Comparison of ENCODE assay signal across 8 cellular contexts in the genomic region with DNA sequence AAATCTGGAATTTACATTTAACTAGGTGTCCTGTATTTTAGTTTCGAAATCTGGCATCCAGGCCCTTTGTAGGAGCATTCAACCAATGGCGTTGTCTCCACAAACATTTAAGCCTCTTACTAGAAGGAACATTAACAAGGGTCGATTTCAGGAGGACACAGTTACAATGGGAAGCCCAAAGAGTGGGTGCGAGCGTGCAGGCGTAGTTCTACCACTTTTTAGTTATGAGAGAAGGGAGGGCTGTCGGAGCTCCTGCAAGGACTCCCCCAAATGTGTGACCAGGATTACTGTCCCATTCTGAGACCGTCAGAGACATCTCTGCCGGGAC. TPM values are rescaled to one million over a fixed set of nuclear protein-coding genes. Genes with fewer than 3 reads are reported as not detected.
DNase-seq lines count a peak whose midpoint lies in the region; ATAC-seq, FAIRE-seq and TF ChIP-seq lines count a peak whose summit lies in the region.

No MANE protein-coding gene starts in this region.

- no peak overlapping the region for H2AK5ac ChIP-seq in mesenchymal stem cell (ENCODE audit: low read length, severe bottlenecking)

- peak overlapping the region; percentile 58 for H3K4me2 ChIP-seq in mesenchymal stem cell (ENCODE audit: low read length, poor library complexity, severe bottlenecking)

- DNase-seq in bronchial epithelial cell (ENCODE audit: low read depth) (no peak), mesenchymal stem cell (no peak), aorta (no peak), GM19239 (ENCODE audit: insufficient read length, low spot score) (no peak), NCI-H774 (lab: John Stamatoyannopoulos, UW) (no peak), DMS153 treated with DMSO at 0.1 percent for 48 hours (lab: John Stamatoyannopoulos, UW; ENCODE audit: unreplicated experiment) (no peak)

- TF ChIP-seq CTCF in bronchial epithelial cell (IDR thresholded peaks at IDR 0.05; ENCODE audit: insufficient read depth, low read length, severe bottlenecking), result no peak

- H4K91ac ChIP-seq in mesenchymal stem cell (ENCODE audit: low read length), result no peak overlapping the region

- H3K4me1 ChIP-seq in mesenchymal stem cell (ENCODE audit: control insufficient read depth, insufficient read depth, low read depth, low read length), result peaks cover 4% of the 10 kb centered on the region
- H3K4me1 ChIP-seq in aorta (ENCODE audit: control insufficient read depth in 1 of 2, insufficient read depth in 2 of 2, low read length in 2 of 2), result no peaks in the 10 kb centered on the region

- no peak overlapping the region for H2BK5ac ChIP-seq in mesenchymal stem cell (ENCODE audit: low read depth, low read length, poor library complexity, severe bottlenecking)

- H3K9me3 ChIP-seq in mesenchymal stem cell (ENCODE audit: control insufficient read depth, low read length) (no peaks in the 10 kb centered on the region), aorta (ENCODE audit: control insufficient read depth, low read length) (no peaks in the 10 kb centered on the region)

- H2BK120ac ChIP-seq in mesenchymal stem cell (ENCODE audit: low read depth, low read length), result no peak overlapping the region

- H4K8ac ChIP-seq in mesenchymal stem cell (ENCODE audit: low read length), result peak overlapping the region; percentile 16

- H3K27ac ChIP-seq in mesenchymal stem cell (ENCODE audit: low read length, poor library complexity, severe bottlenecking) (no peak overlapping the region), aorta (ENCODE audit: low read depth in 1 of 2, low read length in 2 of 2) (no peak overlapping the region)

- H2BK15ac ChIP-seq in mesenchymal stem cell (ENCODE audit: low read depth, poor library complexity, severe bottlenecking), result no peak overlapping the region

- H3K4ac ChIP-seq in mesenchymal stem cell (ENCODE audit: low read depth in 1 of 2, low read length in 2 of 2), result peak overlapping the region; percentile 15 to 60

- H3K36me3 ChIP-seq in bronchial epithelial cell (ENCODE audit: control insufficient read depth, insufficient read depth, low read length), result peaks cover 8% of the 10 kb centered on the region
- peaks cover 12 to 21% of the 10 kb centered on the region in 2 experiments for H3K36me3 ChIP-seq in mesenchymal stem cell (ENCODE audit: control insufficient read depth in 1 of 2, insufficient read depth in 2 of 2, low read depth in 1 of 2, low read length in 2 of 2)
- H3K36me3 ChIP-seq in aorta (ENCODE audit: control insufficient read depth in 1 of 2, insufficient read depth in 2 of 2, low read length in 1 of 2), result peaks cover 0 to 2% of the 10 kb centered on the region in 2 donors

- peak overlapping the region; percentile 68 for H3K4me3 ChIP-seq in bronchial epithelial cell (ENCODE audit: low read depth, low read length)
- H3K4me3 ChIP-seq in mesenchymal stem cell (ENCODE audit: insufficient read depth in 1 of 2, low read depth in 1 of 2, low read length in 2 of 2), result peak overlapping the region; percentile 75 to 100
- H3K4me3 ChIP-seq in aorta (ENCODE audit: low read length in 2 of 2), result peak overlapping the region; percentile 0 to 60

- intact Hi-C loops in aorta (cut with DNase I), result no loop called here

- peak overlapping the region; percentile 26 to 69 for H3K18ac ChIP-seq in mesenchymal stem cell (ENCODE audit: low read depth in 1 of 2, low read length in 2 of 2)

- H3K27me3 ChIP-seq in bronchial epithelial cell (ENCODE audit: control insufficient read depth, insufficient read depth, low read length) (no peaks in the 10 kb centered on the region), mesenchymal stem cell (ENCODE audit: control insufficient read depth in 1 of 2, insufficient read depth in 1 of 2, low read length in 2 of 2) (peaks cover 0 to 12% of the 10 kb centered on the region in 2 experiments), aorta (ENCODE audit: control insufficient read depth in 1 of 2, insufficient read depth in 2 of 2, low read length in 1 of 2) (no peaks in the 10 kb centered on the region)

- peak overlapping the region in 1 of 2 experiments; percentile 29 for H2BK12ac ChIP-seq in mesenchymal stem cell (ENCODE audit: low read length in 2 of 2)

- peak overlapping the region; percentile 97 for H3K9ac ChIP-seq in mesenchymal stem cell (ENCODE audit: low read length)

- H3K79me1 ChIP-seq in mesenchymal stem cell (replicated peaks; ENCODE audit: low read length, poor library complexity, severe bottlenecking), result peaks cover 23% of the 10 kb centered on the region

- FAIRE-seq in bronchial epithelial cell (lab: Jason Lieb, UNC) (no peak), GM19239 (lab: Jason Lieb, UNC) (no peak)

- peak overlapping the region; percentile 75 for H2AFZ ChIP-seq in mesenchymal stem cell (ENCODE audit: low read depth, low read length)

- H3K14ac ChIP-seq in mesenchymal stem cell (ENCODE audit: low read length in 2 of 2), result no peak overlapping the region

- 21% methylated on average over 9 of the region's 9 CpGs for WGBS in mesenchymal stem cell
- 5 to 7% methylated on average over 9 of the region's 9 CpGs for WGBS in aorta, 2 donors

- peak; percentile 30 for ATAC-seq in GM19023 (IDR thresholded peaks at IDR 0.05; ENCODE audit: unreplicated experiment)
- peak; percentile 21 for ATAC-seq in HG03442 (IDR thresholded peaks at IDR 0.05; ENCODE audit: unreplicated experiment)
- no peak for ATAC-seq in aorta (ENCODE audit: low FRiP score)

- H3K23ac ChIP-seq in mesenchymal stem cell (ENCODE audit: low read length in 2 of 2), result no peak overlapping the region

RNA-seq across cellular contexts. Expression of a gene that starts 0.4 kb away (rescaled TPM):
- total RNA-seq in bronchial epithelial cell (5.3 and 8.2 TPM in 2 replicates), aorta (10 to 100 TPM; 44.8 to 47.4 TPM)
- 32.7 TPM for polyA plus RNA-seq in mesenchymal stem cell (2013, experiment 1 of 2)
- polyA plus RNA-seq in mesenchymal stem cell (2013, experiment 2 of 2), result 32.8 TPM
- polyA plus RNA-seq in aorta, result 10 to 100 TPM; 20.3 to 41.6 TPM

RNA-seq across cellular contexts. Expression of a gene that starts 8.7 kb away (rescaled TPM):
- total RNA-seq in bronchial epithelial cell, result 193 and 236 TPM in 2 replicates
- 348 TPM for polyA plus RNA-seq in mesenchymal stem cell (2013, experiment 1 of 2)
- polyA plus RNA-seq in mesenchymal stem cell (2013, experiment 2 of 2), result 351 TPM
- 100 to 1,000 TPM; 143 to 149 TPM for total RNA-seq in aorta
- polyA plus RNA-seq in aorta, result 100 to 1,000 TPM; 240 to 309 TPM

RNA-seq across cellular contexts. Expression of a gene that starts 46.4 kb away (rescaled TPM):
- total RNA-seq in bronchial epithelial cell, result not detected in 2 replicates
- not detected for polyA plus RNA-seq in mesenchymal stem cell (2013, experiment 1 of 2)
- not detected for polyA plus RNA-seq in mesenchymal stem cell (2013, experiment 2 of 2)
- total RNA-seq in aorta, result not detected
- polyA plus RNA-seq in aorta, result not detected

Comparison
In these comparisons a context has a peak if more than half of its experiments do, and no peak if none do; other contexts are left out.
1. H3K4me3 ChIP-seq: peak in every context shown above with its lines; median percentile 88 in mesenchymal stem cell; 68 in bronchial epithelial cell; 30 in aorta.